ENCODE assay signal across 21 cellular contexts in the genomic region with DNA sequence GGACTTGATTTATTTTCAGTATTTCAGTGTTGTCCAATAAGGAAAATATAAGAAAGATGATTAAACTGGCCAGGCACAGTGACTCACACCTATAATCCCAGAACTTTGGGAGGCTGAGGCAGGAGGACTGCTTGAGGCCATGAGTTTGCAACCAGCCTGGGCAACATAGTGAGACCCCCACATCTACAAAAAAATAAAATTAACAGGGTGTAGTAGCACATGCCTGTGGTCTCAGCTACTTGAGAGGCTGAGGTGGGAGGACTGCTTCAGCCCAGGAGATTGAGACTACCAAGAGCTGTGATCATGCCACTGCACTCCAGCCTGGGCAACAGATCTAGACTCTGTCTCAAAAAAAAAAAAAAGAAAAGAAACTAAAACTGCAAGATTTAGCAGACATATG.
DNase-seq lines count a peak whose midpoint lies in the region; ATAC-seq, FAIRE-seq and TF ChIP-seq lines count a peak whose summit lies in the region.
"Had no signal": no experiment of that assay in that cellular context is flagged by ENCODE, and none has a peak within 500 bp of the region (broad histone marks: within the 10 kb centered on the region; RNA-seq: fewer than 3 reads in every experiment).

No MANE protein-coding gene starts in this region.

- POLR2A ChIA-PET in WTC11 (lab: Charles Lee), result no interaction called here

- TF ChIP-seq CTCF in WTC11 (IDR thresholded peaks at IDR 0.05) (no peak), endodermal cell (conservative IDR thresholded peaks at IDR 0.05) (no peak)

- H3K4me3 Mint-ChIP-seq in WTC11 (no peak overlapping the region), endodermal cell (no peak overlapping the region)
- H3K4me3 Mint-ChIP-seq: B cell; CD4-positive, alpha-beta T cell; CD8-positive, alpha-beta T cell had no signal

- no peaks in the 10 kb centered on the region for H3K9me3 ChIP-seq in endodermal cell (ENCODE audit: control insufficient read depth, low read length)
- H3K9me3 ChIP-seq: A549; BLaER1 treated with 17β-estradiol and CSF1 and Interleukin-3, amounts not matched to agents 10 nM and 100 nM; Caco-2 had no signal

- no peak overlapping the region for H3K4me3 ChIP-seq in endodermal cell (ENCODE audit: low read length)
- H3K4me3 ChIP-seq: A549; BLaER1 treated with 17β-estradiol and CSF1 and Interleukin-3, amounts not matched to agents 10 nM and 100 nM had no signal

- H3K27ac Mint-ChIP-seq in WTC11 (no peak overlapping the region), endodermal cell (peak overlapping the region; percentile 26)
- H3K27ac Mint-ChIP-seq: B cell; CD4-positive, alpha-beta T cell; CD8-positive, alpha-beta T cell had no signal

- H3K4me1 ChIP-seq in endodermal cell (ENCODE audit: control insufficient read depth, insufficient read depth, low read length), result no peaks in the 10 kb centered on the region
- H3K4me1 ChIP-seq: Caco-2 had no signal

- no peak for TF ChIP-seq POLR2A in GM12891 (IDR thresholded peaks at IDR 0.05; ENCODE audit: low read depth, low read length)

- no peaks in the 10 kb centered on the region for H3K36me3 Mint-ChIP-seq in WTC11
- no peaks in the 10 kb centered on the region for H3K36me3 Mint-ChIP-seq in endodermal cell (ENCODE audit: low read depth)
- H3K36me3 Mint-ChIP-seq: CD8-positive, alpha-beta T cell had no signal

- H3K4me1 Mint-ChIP-seq in WTC11 (peaks cover 41% of the 10 kb centered on the region), endodermal cell (peaks cover 26% of the 10 kb centered on the region)
- H3K4me1 Mint-ChIP-seq: B cell had no signal

- H3K27me3 Mint-ChIP-seq in WTC11 (ENCODE audit: low read depth) (no peaks in the 10 kb centered on the region), endodermal cell (ENCODE audit: insufficient read depth) (no peaks in the 10 kb centered on the region)
- H3K27me3 Mint-ChIP-seq: B cell; CD4-positive, alpha-beta T cell had no signal

- ATAC-seq in WTC11, result no peak
- ATAC-seq: A549; CD8-positive, alpha-beta T cell had no signal

- no peaks in the 10 kb centered on the region for H3K36me3 ChIP-seq in endodermal cell (ENCODE audit: control insufficient read depth, insufficient read depth, low read length)

- DNase-seq in GM12891 (ENCODE audit: insufficient read length, low spot score) (no peak), WTC11 (ENCODE audit: low spot score) (no peak), endodermal cell (no peak), NCI-H2107 treated with DMSO at 0.1 percent for 48 hours (lab: John Stamatoyannopoulos, UW; ENCODE audit: unreplicated experiment) (no peak), activated T-cell treated with anti-CD3 and anti-CD28 coated beads for 4 hours (no peak)
- DNase-seq: AML-193; Caco-2; Calu3; CD4-positive, alpha-beta T cell; CD8-positive, alpha-beta T cell; DMS79 treated with DMSO at 0.1 percent for 48 hours; GF-D8 had no signal

- H3K9ac ChIP-seq in endodermal cell (ENCODE audit: extremely low read depth, low read length, poor library complexity, severe bottlenecking), result no peak overlapping the region
- H3K9ac ChIP-seq: BLaER1 treated with 17β-estradiol and CSF1 and Interleukin-3, amounts not matched to agents 10 nM and 100 nM had no signal

- H3K27me3 ChIP-seq in endodermal cell (ENCODE audit: control insufficient read depth, insufficient read depth, low read length, poor library complexity, severe bottlenecking), result no peaks in the 10 kb centered on the region

- H3K9me3 Mint-ChIP-seq in WTC11, result no peaks in the 10 kb centered on the region
- no peaks in the 10 kb centered on the region for H3K9me3 Mint-ChIP-seq in endodermal cell
- H3K9me3 Mint-ChIP-seq: CD4-positive, alpha-beta T cell; CD8-positive, alpha-beta T cell had no signal

- H3K27ac ChIP-seq in endodermal cell (ENCODE audit: low read depth, low read length), result no peak overlapping the region
- H3K27ac ChIP-seq: 22Rv1; A549; BLaER1 treated with 17β-estradiol and CSF1 and Interleukin-3, amounts not matched to agents 10 nM and 100 nM; C4-2B had no signal

- peak; percentile 47 for FAIRE-seq in GM12891 (lab: Jason Lieb, UNC)
- FAIRE-seq: A549, D721Med, G401.6, GM12892, GM18507 had no signal

- CTCF ChIA-PET in WTC11 (lab: Charles Lee), result interaction anchor here (0.5 to 1.7 kb wide), 10 partner anchors 11 to 317 kb away, joined by 3 to 13 read pairs (median 3); no protein-coding TSS in a partner anchor

TF ChIP-seq in GM12891, 5 proteins besides CTCF, POLR2A, EP300 and RAD21:
- TF ChIP-seq POU2F2 (IDR thresholded peaks at IDR 0.05; ENCODE audit: low read depth, low read length) (no peak), TAF1 (IDR thresholded peaks at IDR 0.05; ENCODE audit: low read depth, low read length) (no peak), SPI1 (IDR thresholded peaks at IDR 0.05; ENCODE audit: low read depth, low read length) (no peak), POLR2AphosphoS5 (IDR thresholded peaks at IDR 0.05; ENCODE audit: low read depth, low read length) (no peak), PAX5 (IDR thresholded peaks at IDR 0.05; ENCODE audit: insufficient read depth, low read length, severe bottlenecking) (no peak)

TF ChIP-seq in WTC11, 78 proteins besides CTCF, POLR2A, EP300 and RAD21:
- TF ChIP-seq, protein P1, sequence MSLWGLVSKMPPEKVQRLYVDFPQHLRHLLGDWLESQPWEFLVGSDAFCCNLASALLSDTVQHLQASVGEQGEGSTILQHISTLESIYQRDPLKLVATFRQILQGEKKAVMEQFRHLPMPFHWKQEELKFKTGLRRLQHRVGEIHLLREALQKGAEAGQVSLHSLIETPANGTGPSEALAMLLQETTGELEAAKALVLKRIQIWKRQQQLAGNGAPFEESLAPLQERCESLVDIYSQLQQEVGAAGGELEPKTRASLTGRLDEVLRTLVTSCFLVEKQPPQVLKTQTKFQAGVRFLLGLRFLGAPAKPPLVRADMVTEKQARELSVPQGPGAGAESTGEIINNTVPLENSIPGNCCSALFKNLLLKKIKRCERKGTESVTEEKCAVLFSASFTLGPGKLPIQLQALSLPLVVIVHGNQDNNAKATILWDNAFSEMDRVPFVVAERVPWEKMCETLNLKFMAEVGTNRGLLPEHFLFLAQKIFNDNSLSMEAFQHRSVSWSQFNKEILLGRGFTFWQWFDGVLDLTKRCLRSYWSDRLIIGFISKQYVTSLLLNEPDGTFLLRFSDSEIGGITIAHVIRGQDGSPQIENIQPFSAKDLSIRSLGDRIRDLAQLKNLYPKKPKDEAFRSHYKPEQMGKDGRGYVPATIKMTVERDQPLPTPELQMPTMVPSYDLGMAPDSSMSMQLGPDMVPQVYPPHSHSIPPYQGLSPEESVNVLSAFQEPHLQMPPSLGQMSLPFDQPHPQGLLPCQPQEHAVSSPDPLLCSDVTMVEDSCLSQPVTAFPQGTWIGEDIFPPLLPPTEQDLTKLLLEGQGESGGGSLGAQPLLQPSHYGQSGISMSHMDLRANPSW (CRISPR knock-in tag; conservative IDR thresholded peaks at IDR 0.05; ENCODE audit: low read depth), result no peak
- peak; percentile 66; the same call in 1 of the 2 replicates for TF ChIP-seq ZNF121 (CRISPR knock-in tag; IDR thresholded peaks at IDR 0.05)
